ENCODE assay signal across 1 cellular context in genomic region chr14:96734076-96734622, GRCh38.
TF ChIP-seq lines count a peak whose summit lies in the region.

No MANE protein-coding gene starts in this region.

TF ChIP-seq in GM23338, 12 proteins besides CTCF, POLR2A, EP300 and RAD21 (continued from another document):
- TF ChIP-seq ZNF462 (CRISPR knock-in tag; IDR thresholded peaks at IDR 0.05) (no peak), STAT1 (IDR thresholded peaks at IDR 0.05; ENCODE audit: unreplicated experiment) (no peak), ZNF114 (CRISPR knock-in tag; IDR thresholded peaks at IDR 0.05) (no peak), ZNF331 (CRISPR knock-in tag; IDR thresholded peaks at IDR 0.05; ENCODE audit: low read depth) (no peak), NANOG (IDR thresholded peaks at IDR 0.05; ENCODE audit: borderline replicate concordance) (no peak), ETS1 (IDR thresholded peaks at IDR 0.05) (no peak), CREB1 (CRISPR knock-in tag; IDR thresholded peaks at IDR 0.05; ENCODE audit: low read depth) (no peak), REST (IDR thresholded peaks at IDR 0.05; ENCODE audit: unreplicated experiment) (no peak)
